11 cellular contexts compared by ENCODE assay signal in genomic region chr3:150746791-150747590, GRCh38. TPM values are rescaled to one million over a fixed set of nuclear protein-coding genes. Genes with fewer than 3 reads are reported as not detected.
DNase-seq lines count a peak whose midpoint lies in the region; ATAC-seq and TF ChIP-seq lines count a peak whose summit lies in the region.
"Had no signal": no experiment of that assay in that cellular context is flagged by ENCODE, and none has a peak within 500 bp of the region (broad histone marks: within the 10 kb centered on the region; RNA-seq: fewer than 3 reads in every experiment).

No MANE protein-coding gene starts in this region.

- H3K27me3 Mint-ChIP-seq in dendritic cell treated with granulocyte-macrophage colony-stimulating factor and Interleukin-4, amounts not matched to agents 40 ng/mL and 50 ng/mL, for 4 days: no peaks in the 10 kb centered on the region
- no peaks in the 10 kb centered on the region for H3K27me3 Mint-ChIP-seq in osteocyte (ENCODE audit: unreplicated experiment)

- DNase-seq in NCI-H1436 (lab: John Stamatoyannopoulos, UW) (peak; percentile 77), osteocyte (ENCODE audit: extremely low spot score, unreplicated experiment) (no peak), NCI-H748 (lab: John Stamatoyannopoulos, UW; ENCODE audit: unreplicated experiment) (no peak)
- DNase-seq: NCI-H1048, nucleus accumbens, SIG-M5 had no signal

- H3K9me3 Mint-ChIP-seq in dendritic cell treated with granulocyte-macrophage colony-stimulating factor and Interleukin-4, amounts not matched to agents 40 ng/mL and 50 ng/mL, for 4 days: no peaks in the 10 kb centered on the region
- no peaks in the 10 kb centered on the region for H3K9me3 Mint-ChIP-seq in osteocyte (ENCODE audit: unreplicated experiment)

- intact Hi-C loops in dendritic cell treated with granulocyte-macrophage colony-stimulating factor and Interleukin-4, amounts not matched to agents 40 ng/mL and 50 ng/mL, for 4 days (cut with micrococcal nuclease): no loop called here

- peaks cover 33% of the 10 kb centered on the region for H3K36me3 Mint-ChIP-seq in dendritic cell treated with granulocyte-macrophage colony-stimulating factor and Interleukin-4, amounts not matched to agents 40 ng/mL and 50 ng/mL, for 4 days (ENCODE audit: low read depth)
- H3K36me3 Mint-ChIP-seq in osteocyte (ENCODE audit: unreplicated experiment): peaks cover 11% of the 10 kb centered on the region

- no peak for ATAC-seq in HG03342 (IDR thresholded peaks at IDR 0.05; ENCODE audit: unreplicated experiment)
- ATAC-seq in HG02678 (IDR thresholded peaks at IDR 0.05; ENCODE audit: unreplicated experiment): no peak
- ATAC-seq in HG02759 (IDR thresholded peaks at IDR 0.05; ENCODE audit: unreplicated experiment): no peak

- peak overlapping the region; percentile 8; the same call in 1 of the 2 replicates for H3K27ac ChIP-seq in C4-2B

- no peak for TF ChIP-seq CTCF in C4-2B (conservative IDR thresholded peaks at IDR 0.05)
- TF ChIP-seq CTCF in osteocyte (IDR thresholded peaks at IDR 0.05): no peak

- peaks cover 49% of the 10 kb centered on the region for H3K4me1 Mint-ChIP-seq in dendritic cell treated with granulocyte-macrophage colony-stimulating factor and Interleukin-4, amounts not matched to agents 40 ng/mL and 50 ng/mL, for 4 days (ENCODE audit: low read depth)
- peaks cover 58% of the 10 kb centered on the region for H3K4me1 Mint-ChIP-seq in osteocyte (ENCODE audit: unreplicated experiment)

- H3K4me3 Mint-ChIP-seq in dendritic cell treated with granulocyte-macrophage colony-stimulating factor and Interleukin-4, amounts not matched to agents 40 ng/mL and 50 ng/mL, for 4 days: no peak overlapping the region
- H3K4me3 Mint-ChIP-seq in osteocyte (ENCODE audit: unreplicated experiment): no peak overlapping the region

- peak overlapping the region; percentile 41 for H3K27ac Mint-ChIP-seq in dendritic cell treated with granulocyte-macrophage colony-stimulating factor and Interleukin-4, amounts not matched to agents 40 ng/mL and 50 ng/mL, for 4 days
- peak overlapping the region; percentile 67 for H3K27ac Mint-ChIP-seq in osteocyte (ENCODE audit: unreplicated experiment)

RNA-seq across cellular contexts. Expression of gene SIAH2, which starts 16.0 kb away (rescaled TPM):
- total RNA-seq in osteocyte: 26.9 and 27.6 TPM in 2 replicates

RNA-seq across cellular contexts. Expression of gene ERICH6, which starts 43.3 kb away (rescaled TPM):
- 0.83 TPM in 1 of 2 replicates, not detected in the other for total RNA-seq in osteocyte
